ENCODE assay signal across 37 cellular contexts in the genomic region with DNA sequence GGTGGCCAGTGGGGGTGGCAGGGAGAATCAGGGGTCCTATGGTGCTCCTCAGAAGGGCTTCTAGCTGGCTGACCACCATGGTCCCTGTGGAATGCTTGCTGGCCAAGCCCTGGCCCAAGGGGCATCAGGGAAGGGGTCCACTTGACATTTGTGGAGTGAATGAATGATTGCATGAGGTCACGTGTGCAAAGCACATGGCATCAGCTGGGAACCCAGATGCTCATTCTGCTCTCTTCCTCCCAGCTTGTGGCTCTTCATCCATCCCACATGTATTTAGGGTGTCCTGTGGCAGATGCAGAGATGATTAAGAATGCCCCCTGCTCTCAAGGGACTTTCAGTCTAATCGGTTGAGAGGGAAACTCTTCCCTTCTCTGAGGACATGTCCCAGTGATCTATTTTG. TPM values are rescaled to one million over a fixed set of nuclear protein-coding genes. Genes with fewer than 3 reads are reported as not detected.
"Had no signal": no experiment of that assay in that cellular context is flagged by ENCODE, and none has a peak within 500 bp of the region (broad histone marks: within the 10 kb centered on the region; RNA-seq: fewer than 3 reads in every experiment).

No MANE protein-coding gene starts in this region.

- H3K9me3 ChIP-seq: esophagus muscularis mucosa, gastroesophageal sphincter had no signal

- H3K36me3 ChIP-seq: brain microvascular endothelial cell, esophagus muscularis mucosa, gastroesophageal sphincter, WERI-Rb-1 had no signal

- H3K9me3 Mint-ChIP-seq: activated B cell treated with CpG ODN at 0.5 μM for 24 hours; activated CD8-positive, alpha-beta T cell treated with anti-CD3 and anti-CD28 coated beads for 36 hours; activated T-cell treated with anti-CD3 and anti-CD28 coated beads, Interleukin-2, amount 50 U/mL, for 4 hours; activated T-helper 17 cell treated with anti-CD3 and anti-CD28 coated beads, Interleukin-2, amount 50 U/mL, for 72 hours; effector memory CD8-positive, alpha-beta T cell; T-helper 2 cell treated with Interferon-gamma antibody and Interleukin-4, amounts not matched to agents 5 μg/mL and 100 μg/mL, for 36 hours had no signal

- H3K4me1 Mint-ChIP-seq: activated T-helper 17 cell treated with anti-CD3 and anti-CD28 coated beads, Interleukin-2, amount 50 U/mL, for 72 hours had no signal

- H3K4me3 Mint-ChIP-seq: activated B cell treated with CpG ODN at 0.5 μM for 24 hours; activated CD8-positive, alpha-beta T cell treated with anti-CD3 and anti-CD28 coated beads for 36 hours; activated naive CD8-positive, alpha-beta T cell; activated T-cell treated with anti-CD3 and anti-CD28 coated beads, Interleukin-2, amount 50 U/mL, for 4 hours; activated T-helper 17 cell treated with anti-CD3 and anti-CD28 coated beads, Interleukin-2, amount 50 U/mL, for 72 hours; effector memory CD8-positive, alpha-beta T cell; T-helper 17 cell; T-helper 2 cell treated with Interferon-gamma antibody and Interleukin-4, amounts not matched to agents 5 μg/mL and 100 μg/mL, for 36 hours had no signal

- ATAC-seq: activated CD4-positive, CD25-positive, alpha-beta regulatory T cell treated with anti-CD3 and anti-CD28 coated beads, Interleukin-2, amount 50 U/mL, for 24 hours; activated CD8-positive, alpha-beta T cell treated with anti-CD3 and anti-CD28 coated beads for 36 hours; activated T-cell treated with anti-CD3 and anti-CD28 coated beads, Interleukin-2, amount 50 U/mL, for 4 hours; activated T-helper 17 cell treated with anti-CD3 and anti-CD28 coated beads, Interleukin-2, amount 50 U/mL, for 72 hours; effector memory CD8-positive, alpha-beta T cell; gastroesophageal sphincter; T-helper 17 cell had no signal

- DNase-seq: activated B cell treated with CpG ODN at 0.5 μM for 24 hours; activated CD4-positive, alpha-beta T cell treated with anti-CD3 and anti-CD28 coated beads for 48 hours; activated CD4-positive, alpha-beta T cell treated with anti-CD3 and anti-CD28 coated beads, Interleukin-2, amount 50 U/mL, for 1 hour; activated CD4-positive, alpha-beta T cell treated with anti-CD3 and anti-CD28 coated beads, Interleukin-2, amount 50 U/mL, for 48 hours; activated CD8-positive, alpha-beta memory T cell treated with anti-CD3 and anti-CD28 coated beads for 24 hours; activated CD8-positive, alpha-beta T cell treated with anti-CD3 and anti-CD28 coated beads for 36 hours; activated effector memory CD4-positive, alpha-beta T cell treated with Interleukin-2 at 50 U/mL for 16 hours; activated gamma-delta T cell treated with Interleukin-2 at 50 U/mL for 16 hours; activated naive CD4-positive, alpha-beta T cell treated with anti-CD3 and anti-CD28 coated beads, Interleukin-2, amount 50 U/mL, for 16 hours; activated naive CD4-positive, alpha-beta T cell treated with Interleukin-2 at 50 U/mL for 16 hours; activated T-cell treated with anti-CD3 and anti-CD28 coated beads, Interleukin-2, amount 50 U/mL, for 4 hours; amniotic stem cell; anterior cingulate cortex; brain microvascular endothelial cell; cortex of kidney; dermis blood vessel endothelial cell; effector CD4-positive, alpha-beta T cell; effector memory CD8-positive, alpha-beta T cell; erythroblast; T-helper 1 cell; T-helper 17 cell; T1000; WERI-Rb-1 had no signal

- H3K27ac ChIP-seq: brain microvascular endothelial cell, esophagus muscularis mucosa, foreskin keratinocyte, gastroesophageal sphincter, WERI-Rb-1 had no signal

- FAIRE-seq: astrocyte, bronchial epithelial cell, colon had no signal

- H3K27me3 ChIP-seq: foreskin keratinocyte had no signal

- H3K27ac Mint-ChIP-seq: activated B cell treated with CpG ODN at 0.5 μM for 24 hours; activated CD8-positive, alpha-beta T cell treated with anti-CD3 and anti-CD28 coated beads for 36 hours; activated naive CD8-positive, alpha-beta T cell; activated T-helper 17 cell treated with anti-CD3 and anti-CD28 coated beads, Interleukin-2, amount 50 U/mL, for 72 hours; effector memory CD8-positive, alpha-beta T cell; T-helper 17 cell; T-helper 2 cell treated with Interferon-gamma antibody and Interleukin-4, amounts not matched to agents 5 μg/mL and 100 μg/mL, for 36 hours had no signal

- H3K4me3 ChIP-seq: esophagus muscularis mucosa, gastroesophageal sphincter had no signal

- H3K4me1 ChIP-seq: esophagus muscularis mucosa, gastroesophageal sphincter had no signal

- H3K36me3 Mint-ChIP-seq: activated naive CD8-positive, alpha-beta T cell had no signal

RNA-seq across cellular contexts. Expression of gene PADI4, which starts 27.1 kb away (rescaled TPM):
- total RNA-seq: astrocyte, bronchial epithelial cell, chondrocyte, dermis blood vessel endothelial cell, foreskin keratinocyte, glomerular endothelial cell had no signal

RNA-seq across cellular contexts. Expression of gene PADI3, which starts 32.0 kb away (rescaled TPM):
- total RNA-seq: activated B cell treated with CpG ODN at 0.5 μM for 24 hours; activated CD8-positive, alpha-beta T cell treated with anti-CD3 and anti-CD28 coated beads for 36 hours; activated T-cell treated with anti-CD3 and anti-CD28 coated beads, Interleukin-2, amount 50 U/mL, for 4 hours; activated T-helper 17 cell treated with anti-CD3 and anti-CD28 coated beads, Interleukin-2, amount 50 U/mL, for 72 hours; cardiac septum; chondrocyte; dermis blood vessel endothelial cell; esophagus muscularis mucosa; glomerular endothelial cell; T-helper 17 cell had no signal
- polyA plus RNA-seq: adipose tissue had no signal
